In the genomic region with DNA sequence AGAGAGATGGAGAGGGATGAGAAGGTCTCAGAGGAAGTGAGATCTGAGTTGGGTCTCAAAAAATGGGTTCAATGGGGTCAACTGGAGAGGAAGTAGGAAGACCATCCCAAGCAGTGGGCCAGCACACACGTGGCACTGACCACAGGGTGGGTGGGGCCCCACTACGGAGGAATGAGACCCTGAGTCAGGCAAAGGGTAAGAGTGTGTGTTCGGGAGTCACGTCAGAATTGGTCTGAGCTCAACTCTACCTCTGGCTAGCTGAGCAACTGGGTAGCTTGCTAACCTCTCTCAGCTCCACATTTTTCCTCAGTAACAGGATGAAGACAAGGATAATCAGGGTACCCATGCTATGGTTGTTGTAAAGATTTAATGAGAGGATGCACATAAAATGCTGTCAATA, we compare ENCODE assay signal across 19 cellular contexts.
DNase-seq lines count a peak whose midpoint lies in the region; ATAC-seq and TF ChIP-seq lines count a peak whose summit lies in the region.
"Had no signal": no experiment of that assay in that cellular context is flagged by ENCODE, and none has a peak within 500 bp of the region (broad histone marks: within the 10 kb centered on the region; RNA-seq: fewer than 3 reads in every experiment).

No MANE protein-coding gene starts in this region.

- no peak overlapping the region for H4K8ac ChIP-seq in IMR-90 (ENCODE audit: low read depth in 2 of 2, low read length in 2 of 2)

- H3K9me3 ChIP-seq in IMR-90 (ENCODE audit: control insufficient read depth, insufficient read depth, low read length): no peaks in the 10 kb centered on the region
- H3K9me3 ChIP-seq in osteoblast (ENCODE audit: low read depth, low read length): no peaks in the 10 kb centered on the region
- H3K9me3 ChIP-seq in left lung: no peaks in the 10 kb centered on the region
- H3K9me3 ChIP-seq: gastroesophageal sphincter had no signal

- H4K5ac ChIP-seq in IMR-90 (ENCODE audit: low read depth, low read length): no peak overlapping the region

- no peak overlapping the region; the same call in 1 of the 2 replicates for H4K91ac ChIP-seq in IMR-90 (ENCODE audit: insufficient read depth, low read depth, low read length)

- H3K18ac ChIP-seq in IMR-90 (ENCODE audit: low read depth, low read length): no peak overlapping the region

- H3K27me3 ChIP-seq in IMR-90 (ENCODE audit: control insufficient read depth, insufficient read depth, low read length) (no peaks in the 10 kb centered on the region), osteoblast (ENCODE audit: insufficient read depth, low read length) (no peaks in the 10 kb centered on the region), left lung (no peaks in the 10 kb centered on the region)
- H3K27me3 ChIP-seq: brain microvascular endothelial cell, gastroesophageal sphincter had no signal

- H3K36me3 ChIP-seq in IMR-90 (ENCODE audit: control insufficient read depth, insufficient read depth, low read length): no peaks in the 10 kb centered on the region
- no peaks in the 10 kb centered on the region for H3K36me3 ChIP-seq in osteoblast (ENCODE audit: insufficient read depth, low read length)
- H3K36me3 ChIP-seq in left lung: no peaks in the 10 kb centered on the region
- H3K36me3 ChIP-seq: brain microvascular endothelial cell, gastroesophageal sphincter had no signal

- in situ Hi-C loops in IMR-90 (cut with MboI; ENCODE audit: low sequenced_read_pairs): no loop called here

- H2AK9ac ChIP-seq in IMR-90 (replicated peaks; ENCODE audit: low read depth, low read length, poor library complexity): peak overlapping the region; percentile 23

- CTCF ChIA-PET in IMR-90 (lab: Yijun Ruan, JAX): no interaction called here

- intact Hi-C loops in IMR-90 (cut with micrococcal nuclease) (no loop called here), left lung (cut with DNase I) (no loop called here)

- no peak overlapping the region for H2BK20ac ChIP-seq in IMR-90 (ENCODE audit: low read depth, low read length)

- peak overlapping the region; percentile 58 for H3K27ac Mint-ChIP-seq in activated T-helper 17 cell treated with anti-CD3 and anti-CD28 coated beads, Interleukin-2, amount 50 U/mL, for 72 hours
- H3K27ac Mint-ChIP-seq: type B pancreatic cell had no signal

- dilution Hi-C loops in IMR-90 (cut with HindIII; ENCODE audit: low sequenced_read_pairs, unreplicated experiment): no loop called here

- H3K9me3 Mint-ChIP-seq in activated T-helper 17 cell treated with anti-CD3 and anti-CD28 coated beads, Interleukin-2, amount 50 U/mL, for 72 hours: no peaks in the 10 kb centered on the region
- H3K9me3 Mint-ChIP-seq: type B pancreatic cell had no signal

- no peak overlapping the region for H3K9ac ChIP-seq in IMR-90 (ENCODE audit: low read depth, low read length)

- H3K4ac ChIP-seq in IMR-90 (ENCODE audit: low read depth, low read length): no peak overlapping the region

- H2AK5ac ChIP-seq in IMR-90 (ENCODE audit: low read depth, low read length): 0 out of 2 replicates have a peak overlapping the region, but pooled peaks have one; percentile 1

- H4K20me1 ChIP-seq in IMR-90 (ENCODE audit: insufficient read depth, low read length) (peaks cover 9% of the 10 kb centered on the region), osteoblast (ENCODE audit: insufficient read depth, low read length) (peaks cover 15% of the 10 kb centered on the region)

- peaks cover 41% of the 10 kb centered on the region for H3K4me1 Mint-ChIP-seq in activated T-helper 17 cell treated with anti-CD3 and anti-CD28 coated beads, Interleukin-2, amount 50 U/mL, for 72 hours

- peaks cover 37% of the 10 kb centered on the region for H3K9me1 ChIP-seq in IMR-90 (ENCODE audit: insufficient read depth, low read length)

- H3K56ac ChIP-seq in IMR-90 (ENCODE audit: extremely low read depth, insufficient read depth, low read length): no peak overlapping the region

- H2AFZ ChIP-seq in IMR-90 (replicated peaks; ENCODE audit: low read length, poor library complexity) (no peak overlapping the region), osteoblast (ENCODE audit: low read length) (no peak overlapping the region)

- WGBS in IMR-90 (ENCODE audit: extremely low coverage in 2 of 2, insufficient read length in 1 of 2), 2 experiments: 100% methylated on average over 1 of the region's 4 CpGs; no CpG with 5 or more reads in 1 of the 2 experiments

- POLR2A ChIA-PET in IMR-90 (lab: Charles Lee; ENCODE audit: unreplicated experiment): no interaction called here

- H2BK5ac ChIP-seq in IMR-90 (ENCODE audit: low read depth, low read length, poor library complexity, severe bottlenecking): no peak overlapping the region

- no peaks in the 10 kb centered on the region for H3K27me3 Mint-ChIP-seq in activated T-helper 17 cell treated with anti-CD3 and anti-CD28 coated beads, Interleukin-2, amount 50 U/mL, for 72 hours
- H3K27me3 Mint-ChIP-seq: type B pancreatic cell had no signal

- TF ChIP-seq RAD21 in IMR-90 (IDR thresholded peaks at IDR 0.05; ENCODE audit: low read length): no peak

- H3K23ac ChIP-seq in IMR-90 (ENCODE audit: low read depth, low read length): no peak overlapping the region

- no peak for ATAC-seq in IMR-90 (ENCODE audit: low read depth)
- no peak for ATAC-seq in activated T-helper 17 cell treated with anti-CD3 and anti-CD28 coated beads, Interleukin-2, amount 50 U/mL, for 72 hours (replicated peaks)
- ATAC-seq in left lung: no peak
- ATAC-seq in HG02610 (IDR thresholded peaks at IDR 0.05; ENCODE audit: unreplicated experiment): no peak
- ATAC-seq: gastroesophageal sphincter, left lobe of liver had no signal

- DNase-seq in activated CD8-positive, alpha-beta memory T cell treated with anti-CD3 and anti-CD28 coated beads for 24 hours: peak; percentile 43
- no peak for DNase-seq in activated CD8-positive, alpha-beta memory T cell treated with anti-CD3 and anti-CD28 coated beads, Interleukin-2, amount 50 U/mL, for 4 hours
- DNase-seq in IMR-90 (no peak), osteoblast (ENCODE audit: insufficient read length, low spot score, missing footprints) (peak; percentile 58), GDM1 (lab: John Stamatoyannopoulos, UW) (no peak), left lung (no peak)
- DNase-seq: ACHN; activated naive CD4-positive, alpha-beta T cell treated with Interleukin-2 at 50 U/mL for 16 hours; brain microvascular endothelial cell; dermis blood vessel endothelial cell; H7; NCI-H1092; NCI-H2081 treated with DMSO at 0.1 percent for 48 hours; stimulated activated naive CD4-positive, alpha-beta T cell treated with Interleukin-2 at 50 U/mL for 16 hours had no signal

- TF ChIP-seq CTCF in IMR-90 (conservative IDR thresholded peaks at IDR 0.05; ENCODE audit: low read depth, low read length): no peak
- no peak for TF ChIP-seq CTCF in osteoblast (IDR thresholded peaks at IDR 0.05; ENCODE audit: extremely low read depth, low read depth, low read length)
- TF ChIP-seq CTCF in left lung (IDR thresholded peaks at IDR 0.05): no peak

- no peak overlapping the region for H3K14ac ChIP-seq in IMR-90 (replicated peaks; ENCODE audit: low read depth, low read length)

- H3K36me3 Mint-ChIP-seq in activated T-helper 17 cell treated with anti-CD3 and anti-CD28 coated beads, Interleukin-2, amount 50 U/mL, for 72 hours (ENCODE audit: low read depth): peaks cover 5% of the 10 kb centered on the region

- no peak overlapping the region for H2BK15ac ChIP-seq in IMR-90 (ENCODE audit: low read depth, low read length)

- H3K27ac ChIP-seq in IMR-90 (ENCODE audit: insufficient read depth, low read length) (no peak overlapping the region), osteoblast (ENCODE audit: low read depth, low read length) (no peak overlapping the region), left lung (peak overlapping the region in 1 of 2 donors; percentile 78)
- H3K27ac ChIP-seq: brain microvascular endothelial cell, gastroesophageal sphincter had no signal

- H3K4me1 ChIP-seq in IMR-90 (ENCODE audit: control insufficient read depth, insufficient read depth, low read length) (peaks cover 9% of the 10 kb centered on the region), osteoblast (ENCODE audit: insufficient read depth, low read length) (no peaks in the 10 kb centered on the region), left lung (peaks cover 0 to 72% of the 10 kb centered on the region in 2 donors)
- H3K4me1 ChIP-seq: gastroesophageal sphincter had no signal

- BruUV-seq in IMR-90 (replicated peaks; lab: Mats Ljungman, UMichigan): no TSS peak

- no peak overlapping the region for H3K4me3 ChIP-seq in IMR-90 (ENCODE audit: insufficient read depth, low read depth, low read length)
- H3K4me3 ChIP-seq in osteoblast (ENCODE audit: insufficient read depth, low read length): no peak overlapping the region
- no peak overlapping the region for H3K4me3 ChIP-seq in left lung
- H3K4me3 ChIP-seq: gastroesophageal sphincter had no signal

- H3K4me2 ChIP-seq in IMR-90 (ENCODE audit: low read depth, low read length) (no peak overlapping the region), osteoblast (ENCODE audit: insufficient read depth, low read length) (no peak overlapping the region)

- no peak for TF ChIP-seq POLR2A in IMR-90 (IDR thresholded peaks at IDR 0.05; ENCODE audit: low read depth, low read length)

- no peak overlapping the region for H3K4me3 Mint-ChIP-seq in activated T-helper 17 cell treated with anti-CD3 and anti-CD28 coated beads, Interleukin-2, amount 50 U/mL, for 72 hours
- H3K4me3 Mint-ChIP-seq: type B pancreatic cell had no signal

- H2BK120ac ChIP-seq in IMR-90 (ENCODE audit: low read depth, low read length): no peak overlapping the region

- peaks cover 37 to 88% of the 10 kb centered on the region in 2 experiments for H3K79me1 ChIP-seq in IMR-90 (ENCODE audit: low read depth in 1 of 2, low read length in 2 of 2)

- H3K79me2 ChIP-seq in osteoblast (ENCODE audit: insufficient read depth, low read length): peaks cover 27% of the 10 kb centered on the region

TF ChIP-seq in IMR-90, 13 proteins besides CTCF, POLR2A, EP300 and RAD21:
- TF ChIP-seq MXI1 (IDR thresholded peaks at IDR 0.05; ENCODE audit: borderline replicate concordance, low read depth, low read length) (no peak), FOS (IDR thresholded peaks at IDR 0.05; ENCODE audit: low read depth, low read length) (no peak), SMC3 (IDR thresholded peaks at IDR 0.05; ENCODE audit: low read depth, low read length) (no peak), MAZ (IDR thresholded peaks at IDR 0.05; ENCODE audit: borderline replicate concordance, low read depth, low read length) (no peak), RFX5 (IDR thresholded peaks at IDR 0.05; ENCODE audit: low read depth, low read length) (no peak), RCOR1 (IDR thresholded peaks at IDR 0.05; ENCODE audit: insufficient replicate concordance, low read length) (no peak), NFE2L2 (IDR thresholded peaks at IDR 0.05; ENCODE audit: low read depth, low read length) (no peak), BHLHE40 (IDR thresholded peaks at IDR 0.05; ENCODE audit: low read depth, low read length) (no peak), MAFK (IDR thresholded peaks at IDR 0.05; ENCODE audit: low read depth, low read length) (no peak), CHD1 (IDR thresholded peaks at IDR 0.05; ENCODE audit: low read depth, low read length) (no peak)

Comparison
In these comparisons a context has a peak if more than half of its experiments do, and no peak if none do; other contexts are left out.
1. DNase-seq: peak in activated CD8-positive, alpha-beta memory T cell treated with anti-CD3 and anti-CD28 coated beads for 24 hours (single experiment) and osteoblast (single experiment); none in activated CD8-positive, alpha-beta memory T cell treated with anti-CD3 and anti-CD28 coated beads, Interleukin-2, amount 50 U/mL, for 4 hours (single experiment), IMR-90 (single experiment), GDM1 (single experiment) and left lung (0 of 2).